ENCODE assay signal across 8 cellular contexts in the genomic region with DNA sequence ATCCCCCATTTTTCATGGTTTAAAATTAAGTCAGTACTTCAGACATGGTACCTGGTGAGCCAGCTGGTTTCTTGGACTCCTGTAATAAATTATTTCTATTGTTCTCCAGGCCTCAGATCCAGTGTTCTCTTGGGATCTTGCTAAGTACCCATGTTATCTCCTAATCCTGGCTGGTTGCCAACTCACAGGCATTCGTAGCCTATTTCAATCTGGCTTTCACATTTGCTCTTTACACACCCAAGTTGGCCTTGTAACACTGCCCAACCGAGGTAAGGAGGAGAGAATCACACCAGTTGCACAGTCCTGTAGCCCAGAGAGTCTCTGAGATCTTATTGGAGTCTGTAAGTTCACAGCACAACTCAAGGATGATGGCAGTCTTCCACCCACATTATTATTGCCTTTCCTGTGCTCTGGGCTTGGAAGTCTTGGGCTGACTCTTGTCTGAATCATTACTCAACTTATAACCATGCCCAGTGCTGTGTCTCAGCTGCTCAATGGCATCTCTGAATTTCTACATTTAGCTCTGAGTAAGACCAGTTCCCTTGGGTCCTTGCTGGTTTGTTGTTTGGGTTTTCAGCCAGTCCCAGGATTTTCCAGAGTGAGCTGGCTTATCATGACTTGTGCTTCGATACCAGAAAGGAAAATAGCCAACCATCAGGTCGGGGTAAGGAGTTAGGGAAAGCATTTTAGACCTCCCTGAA.
A peak's percentile ranks its signal among the peaks of the same experiment; 100 is the strongest.
DNase-seq lines count a peak whose midpoint lies in the region; ATAC-seq and TF ChIP-seq lines count a peak whose summit lies in the region.

No MANE protein-coding gene starts in this region.

- peaks cover 0 to 5% of the 10 kb centered on the region in 2 donors for H3K4me1 ChIP-seq in gastrocnemius medialis

- H3K27me3 ChIP-seq in gastrocnemius medialis = no peaks in the 10 kb centered on the region

- no peak overlapping the region for H3K4me3 ChIP-seq in gastrocnemius medialis

- ATAC-seq in esophagus mucosa = peak; percentile 29
- ATAC-seq in gastrocnemius medialis = peak; percentile 90 to 93
- no peak for ATAC-seq in GM18498 (IDR thresholded peaks at IDR 0.05; ENCODE audit: unreplicated experiment)
- no peak for ATAC-seq in GM18873 (IDR thresholded peaks at IDR 0.05; ENCODE audit: low FRiP score, unreplicated experiment)

- peak overlapping the region; percentile 14 to 49 (median 39) for H3K27ac ChIP-seq in gastrocnemius medialis

- no peaks in the 10 kb centered on the region for H3K36me3 ChIP-seq in gastrocnemius medialis

- DNase-seq in H4 (ENCODE audit: low spot score) (peak; percentile 32), NCI-H524 (lab: John Stamatoyannopoulos, UW) (peak; percentile 66 to 86), gastrocnemius medialis (peak; percentile 3 to 24)
- DNase-seq in activated CD4-positive, CD25-positive, alpha-beta regulatory T cell (lab: John Stamatoyannopoulos, UW) = no peak
- DNase-seq in stimulated activated naive CD4-positive, alpha-beta T cell treated with Interleukin-2 at 50 U/mL for 16 hours (lab: John Stamatoyannopoulos, UW) = no peak

- no peak for TF ChIP-seq CTCF in gastrocnemius medialis (IDR thresholded peaks at IDR 0.05 in 4 of 5, conservative IDR thresholded peaks at IDR 0.05 in 1 of 5)

- H3K9me3 ChIP-seq in gastrocnemius medialis = no peaks in the 10 kb centered on the region

- TF ChIP-seq POLR2A in gastrocnemius medialis (IDR thresholded peaks at IDR 0.05) = no peak

- in situ Hi-C loops in gastrocnemius medialis (cut with MboI; ENCODE audit: low sequenced_read_pairs in 4 of 4) = no loop called here

- intact Hi-C loops in gastrocnemius medialis (cut with DNase I; ENCODE audit: low total_unique reads) = no loop called here

Comparison
In these comparisons a context has a peak if more than half of its experiments do, and no peak if none do; other contexts are left out.
1. DNase-seq: peak in H4 (single experiment), NCI-H524 (2 of 2) and gastrocnemius medialis (2 of 2); none in activated CD4-positive, CD25-positive, alpha-beta regulatory T cell (0 of 4) and stimulated activated naive CD4-positive, alpha-beta T cell treated with Interleukin-2 at 50 U/mL for 16 hours (single experiment).
2. ATAC-seq: peak in esophagus mucosa (single experiment) and gastrocnemius medialis (2 of 2); none in GM18498 (single experiment) and GM18873 (single experiment).